Comparison of ENCODE assay signal across 8 cellular contexts in genomic region chr1:164558461-164559341, GRCh38. TPM values are rescaled to one million over a fixed set of nuclear protein-coding genes. Genes with fewer than 3 reads are reported as not detected.
DNase-seq lines count a peak whose midpoint lies in the region; ATAC-seq and TF ChIP-seq lines count a peak whose summit lies in the region.

PBX1 (plus strand) TSS chr1:164559184.

- no peaks in the 10 kb centered on the region for H4K20me1 ChIP-seq in smooth muscle cell (ENCODE audit: low read depth)

- H3K36me3 ChIP-seq in smooth muscle cell (ENCODE audit: low read depth) = no peaks in the 10 kb centered on the region

- H2AFZ ChIP-seq in smooth muscle cell (ENCODE audit: low read depth) = peak within 1 kb of the TSS; percentile 87

- peak; percentile 43 for DNase-seq in 8988T
- DNase-seq in NCI-H2196 treated with DMSO at 0.1 percent for 48 hours (lab: John Stamatoyannopoulos, UW; ENCODE audit: unreplicated experiment) = peak; percentile 97
- peak; percentile 97 for DNase-seq in WTC11 (ENCODE audit: low spot score)
- peak; percentile 18 to 33 for DNase-seq in central memory CD8-positive, alpha-beta T cell (ENCODE audit: low spot score in 2 of 2)
- peak; percentile 93 for DNase-seq in inferior parietal cortex (ENCODE audit: extremely low spot score)
- peak; percentile 90 for DNase-seq in smooth muscle cell (lab: John Stamatoyannopoulos, UW; ENCODE audit: unreplicated experiment)

- WGBS in smooth muscle cell (ENCODE audit: low lambda C conversion rate) = 2% methylated on average over 19 of the region's 28 CpGs

- no peaks in the 10 kb centered on the region for H3K9me3 ChIP-seq in smooth muscle cell (replicated peaks; ENCODE audit: low read depth)

- no peaks in the 10 kb centered on the region for H3K27me3 Mint-ChIP-seq in WTC11 (ENCODE audit: low read depth)
- peaks cover 17% of the 10 kb centered on the region for H3K27me3 Mint-ChIP-seq in central memory CD8-positive, alpha-beta T cell

- peaks cover 4% of the 10 kb centered on the region; the same call in 1 of the 2 replicates for H3K36me3 Mint-ChIP-seq in WTC11
- peaks cover 3% of the 10 kb centered on the region for H3K36me3 Mint-ChIP-seq in central memory CD8-positive, alpha-beta T cell (ENCODE audit: insufficient read depth)

- H3K4me3 ChIP-seq in smooth muscle cell = peak within 1 kb of the TSS; percentile 71

- peak within 1 kb of the TSS; percentile 94 for H3K4me2 ChIP-seq in smooth muscle cell

- peak within 1 kb of the TSS; percentile 66 for H3K27ac ChIP-seq in smooth muscle cell (ENCODE audit: low read depth)

- H3K27me3 ChIP-seq in smooth muscle cell (ENCODE audit: low read depth) = no peaks in the 10 kb centered on the region

- H3K9me3 Mint-ChIP-seq in WTC11 = peaks cover 3% of the 10 kb centered on the region; the same call in 1 of the 2 replicates
- H3K9me3 Mint-ChIP-seq in central memory CD8-positive, alpha-beta T cell = no peaks in the 10 kb centered on the region

- TF ChIP-seq CTCF in WTC11 (IDR thresholded peaks at IDR 0.05) (no peak), smooth muscle cell (IDR thresholded peaks at IDR 0.05; ENCODE audit: borderline replicate concordance, insufficient read depth, poor library complexity, severe bottlenecking) (no peak)

- POLR2A ChIA-PET in WTC11 (lab: Charles Lee) = interaction anchor here (0.6 to 2.0 kb wide), 9 partner anchors 9 to 153 kb away, joined by 3 to 9 read pairs (median 4); no protein-coding TSS in a partner anchor

- peaks cover 37% of the 10 kb centered on the region for H3K79me2 ChIP-seq in smooth muscle cell (ENCODE audit: low read depth)

- ATAC-seq in GM18867 (IDR thresholded peaks at IDR 0.05; ENCODE audit: unreplicated experiment) = peak; percentile 100
- peak; percentile 100 for ATAC-seq in HG03108 (IDR thresholded peaks at IDR 0.05; ENCODE audit: unreplicated experiment)
- peak; percentile 99 for ATAC-seq in WTC11
- ATAC-seq in central memory CD8-positive, alpha-beta T cell (replicated peaks; ENCODE audit: extremely low read depth, poor library complexity, severe bottlenecking) = peak; percentile 96

- CTCF ChIA-PET in WTC11 (lab: Charles Lee) = interaction anchor here (0.6 to 2.2 kb wide), 19 partner anchors 9 to 1023 kb away, joined by 3 to 14 read pairs (median 4); no protein-coding TSS in a partner anchor

- peaks cover 40% of the 10 kb centered on the region for H3K4me1 Mint-ChIP-seq in WTC11
- no peaks in the 10 kb centered on the region for H3K4me1 Mint-ChIP-seq in central memory CD8-positive, alpha-beta T cell

- peak within 1 kb of the TSS; percentile 100 for H3K4me3 Mint-ChIP-seq in WTC11
- peak within 1 kb of the TSS; percentile 67 for H3K4me3 Mint-ChIP-seq in central memory CD8-positive, alpha-beta T cell

- H3K4me1 ChIP-seq in smooth muscle cell (ENCODE audit: low read depth) = peaks cover 19% of the 10 kb centered on the region

- peak within 1 kb of the TSS; percentile 78 for H3K9ac ChIP-seq in smooth muscle cell (ENCODE audit: low read depth)

- H3F3A ChIP-seq in smooth muscle cell (ENCODE audit: low read depth) = peaks cover 15% of the 10 kb centered on the region

- H3K27ac Mint-ChIP-seq in WTC11 = peak within 1 kb of the TSS; percentile 97
- no peak within 1 kb of the TSS for H3K27ac Mint-ChIP-seq in central memory CD8-positive, alpha-beta T cell (ENCODE audit: low read depth)

TF ChIP-seq in WTC11, 78 proteins besides CTCF, POLR2A, EP300 and RAD21:
- TF ChIP-seq ZNF263 (CRISPR knock-in tag; IDR thresholded peaks at IDR 0.05; ENCODE audit: low read depth) (peak; percentile 91), ZNF423 (CRISPR knock-in tag; IDR thresholded peaks at IDR 0.05) (no peak), SOX15 (CRISPR knock-in tag; IDR thresholded peaks at IDR 0.05) (no peak), USF1 (CRISPR knock-in tag; IDR thresholded peaks at IDR 0.05) (no peak), FOXJ3 (CRISPR knock-in tag; IDR thresholded peaks at IDR 0.05; ENCODE audit: borderline replicate concordance) (no peak)

RNA-seq across cellular contexts. Expression of gene PBX1, which starts in this region (rescaled TPM):
- total RNA-seq in WTC11 (2021) = 97.7 to 102 TPM (median 102 TPM) in 3 replicates
- total RNA-seq in smooth muscle cell = 53.4 and 70.8 TPM in 2 replicates
- 8.1 and 16.1 TPM in 2 replicates for polyA plus RNA-seq in smooth muscle cell

Comparison
In these comparisons a context has a peak if more than half of its experiments do, and no peak if none do; other contexts are left out.
1. Peak in every context shown above with its lines: DNase-seq, ATAC-seq, H3K4me3 ChIP-seq and H3K27ac ChIP-seq.
2. DNase-seq: peak in every context shown above with its lines; median percentile 97 in NCI-H2196 treated with DMSO at 0.1 percent for 48 hours; 97 in WTC11; 93 in inferior parietal cortex; 90 in smooth muscle cell; 43 in 8988T; 26 in central memory CD8-positive, alpha-beta T cell.